Comparison of ENCODE assay signal across 19 cellular contexts in genomic region chr12:507261-507853, GRCh38. TPM values are rescaled to one million over a fixed set of nuclear protein-coding genes. Genes with fewer than 3 reads are reported as not detected.
DNase-seq lines count a peak whose midpoint lies in the region; FAIRE-seq and TF ChIP-seq lines count a peak whose summit lies in the region.
"Had no signal": no experiment of that assay in that cellular context is flagged by ENCODE, and none has a peak within 500 bp of the region (broad histone marks: within the 10 kb centered on the region; RNA-seq: fewer than 3 reads in every experiment).

No MANE protein-coding gene starts in this region.

- TF ChIP-seq CTCF in kidney (IDR thresholded peaks at IDR 0.05; ENCODE audit: borderline replicate concordance, extremely low read depth, insufficient read depth), result no peak

- H3K27me3 ChIP-seq in H7 (ENCODE audit: control insufficient read depth, insufficient read depth, low read length), result no peaks in the 10 kb centered on the region
- H3K27me3 ChIP-seq in mucosa of stomach (ENCODE audit: control insufficient read depth, insufficient read depth, low read length), result no peaks in the 10 kb centered on the region

- no peaks in the 10 kb centered on the region for H3K36me3 ChIP-seq in H7 (replicated peaks; ENCODE audit: control insufficient read depth, insufficient read depth, low read length)
- H3K36me3 ChIP-seq in kidney (ENCODE audit: control insufficient read depth in 1 of 2, insufficient read depth in 2 of 2, low read length in 2 of 2), result no peaks in the 10 kb centered on the region
- H3K36me3 ChIP-seq in mucosa of stomach (ENCODE audit: control insufficient read depth, insufficient read depth, low read length), result no peaks in the 10 kb centered on the region

- DNase-seq in H7 (peak; percentile 16), kidney (no peak), NCI-H82 (lab: John Stamatoyannopoulos, UW) (no peak), NCI-H1105 treated with DMSO at 0.1 percent for 48 hours (lab: John Stamatoyannopoulos, UW) (no peak), amygdala (lab: John Stamatoyannopoulos, UW) (no peak)
- DNase-seq: ACHN, C1 segment of cervical spinal cord, DND-41, HCEC 1CT, KG1, NCI-H187, NCI-H2107, NCI-H510A treated with DMSO at 0.1 percent for 48 hours, NCI-H774, SHP77 treated with DMSO at 0.1 percent for 48 hours, SK-N-SH had no signal

- intact Hi-C loops in kidney (cut with DNase I), result no loop called here

- H3K9ac ChIP-seq in kidney (ENCODE audit: low read length in 2 of 2) (peak overlapping the region in 1 of 2 donors; percentile 19), mucosa of stomach (ENCODE audit: low read length) (peak overlapping the region; percentile 52)
- H3K9ac ChIP-seq: SK-N-SH had no signal

- FAIRE-seq in kidney (lab: Jason Lieb, UNC), result no peak
- FAIRE-seq: G401.6 had no signal

- no peak for TF ChIP-seq EP300 in Ishikawa (IDR thresholded peaks at IDR 0.05; ENCODE audit: borderline replicate concordance)

- peak overlapping the region; percentile 41 to 60 for H3K27ac ChIP-seq in kidney (ENCODE audit: low read depth in 2 of 2, low read length in 2 of 2)

- H3K4me1 ChIP-seq in kidney (ENCODE audit: control insufficient read depth in 1 of 2, insufficient read depth in 1 of 2, low read depth in 1 of 2, low read length in 2 of 2) (peaks cover 15 to 28% of the 10 kb centered on the region in 2 donors), mucosa of stomach (ENCODE audit: control insufficient read depth, insufficient read depth, low read length) (peaks cover 83% of the 10 kb centered on the region)

- H3K4me3 ChIP-seq in H7 (ENCODE audit: insufficient read depth, low read depth, low read length) (no peak overlapping the region), kidney (ENCODE audit: low read length in 2 of 2) (no peak overlapping the region), mucosa of stomach (ENCODE audit: low read length) (no peak overlapping the region)

- H3K9me3 ChIP-seq in kidney (ENCODE audit: control insufficient read depth in 1 of 2, low read length in 2 of 2) (no peaks in the 10 kb centered on the region), mucosa of stomach (ENCODE audit: control insufficient read depth, low read length) (no peaks in the 10 kb centered on the region)
- H3K9me3 ChIP-seq: SK-N-SH had no signal

- no peak for TF ChIP-seq RAD21 in Ishikawa (IDR thresholded peaks at IDR 0.05; ENCODE audit: low read depth)

TF ChIP-seq in Ishikawa, 13 proteins besides CTCF, POLR2A, EP300 and RAD21:
- TF ChIP-seq CEBPB (IDR thresholded peaks at IDR 0.05), result no peak
- peak; percentile 16; the same call in 1 of the 2 replicates for TF ChIP-seq TEAD4 (IDR thresholded peaks at IDR 0.05)

RNA-seq across cellular contexts. Expression of gene B4GALNT3, which starts 47.6 kb away (rescaled TPM):
- 10.9 and 15.5 TPM in 2 replicates for total RNA-seq in H7 (2014; rRNA removed; shearing (Covaris generic))
- total RNA-seq in kidney, result 12.5 TPM
- polyA plus RNA-seq in kidney (ENCODE audit: insufficient read depth, low read depth, low replicate concordance), result 11.3 TPM
